Comparison of ENCODE assay signal across 8 cellular contexts in genomic region chr12:95653761-95654546, GRCh38.
DNase-seq lines count a peak whose midpoint lies in the region; ATAC-seq and TF ChIP-seq lines count a peak whose summit lies in the region.

No MANE protein-coding gene starts in this region.

- H3K9me3 ChIP-seq in AG04450 (ENCODE audit: control insufficient read depth, insufficient read depth, low read length) (no peaks in the 10 kb centered on the region; the same call in 1 of the 2 replicates), IMR-90 (ENCODE audit: control insufficient read depth, insufficient read depth, low read length) (no peaks in the 10 kb centered on the region)

- H3K79me1 ChIP-seq in IMR-90 (ENCODE audit: low read depth in 1 of 2, low read length in 2 of 2): no peaks in the 10 kb centered on the region

- peak overlapping the region; percentile 98 for H4K91ac ChIP-seq in IMR-90 (ENCODE audit: insufficient read depth, low read depth, low read length)

- peak overlapping the region; percentile 92 for H3K14ac ChIP-seq in IMR-90 (replicated peaks; ENCODE audit: low read depth, low read length)

- POLR2A ChIA-PET in AG04450 (lab: Yijun Ruan, JAX): interaction anchor here (1.0 kb wide), 1 partner anchor 79 kb away, joined by 3 read pairs; no protein-coding TSS in a partner anchor
- POLR2A ChIA-PET in IMR-90 (lab: Charles Lee; ENCODE audit: unreplicated experiment): interaction anchor here (0.5 kb wide), 1 partner anchor 40 kb away, joined by 4 read pairs; no protein-coding TSS in a partner anchor
- POLR2A ChIA-PET in HEK293T (lab: Yijun Ruan, JAX): no interaction called here

- TF ChIP-seq CTCF in AG04450 (IDR thresholded peaks at IDR 0.05; ENCODE audit: low read depth, low read length) (no peak), IMR-90 (conservative IDR thresholded peaks at IDR 0.05; ENCODE audit: low read depth, low read length) (no peak), brain microvascular endothelial cell (IDR thresholded peaks at IDR 0.05; ENCODE audit: low read depth, low read length, missing control alignments) (no peak)

- peak overlapping the region; percentile 99 for H2BK20ac ChIP-seq in IMR-90 (ENCODE audit: low read depth, low read length)

- in situ Hi-C loops in IMR-90 (cut with MboI; ENCODE audit: low sequenced_read_pairs): no loop called here
- in situ Hi-C loops in brain microvascular endothelial cell (cut with HindIII; ENCODE audit: low pct_ligation_motif_present, low sequenced_read_pairs): no loop called here

- H3K18ac ChIP-seq in IMR-90 (ENCODE audit: low read depth, low read length): peak overlapping the region; percentile 98

- intact Hi-C loops in IMR-90 (cut with micrococcal nuclease): no loop called here

- H4K20me1 ChIP-seq in IMR-90 (ENCODE audit: insufficient read depth, low read length): no peaks in the 10 kb centered on the region

- H3K36me3 ChIP-seq in IMR-90 (ENCODE audit: control insufficient read depth, insufficient read depth, low read length) (no peaks in the 10 kb centered on the region), brain microvascular endothelial cell (replicated peaks) (peaks cover 2% of the 10 kb centered on the region)

- no peak overlapping the region for H2AK9ac ChIP-seq in IMR-90 (replicated peaks; ENCODE audit: low read depth, low read length, poor library complexity)

- H3K23ac ChIP-seq in IMR-90 (ENCODE audit: low read depth, low read length): peak overlapping the region; percentile 98

- DNase-seq in AG04450 (ENCODE audit: low read depth, low spot score): peak; percentile 83
- DNase-seq in IMR-90: peak; percentile 96
- peak; percentile 87 for DNase-seq in brain microvascular endothelial cell
- DNase-seq in left lobe of liver (ENCODE audit: low spot score): no peak
- no peak for DNase-seq in NCI-H82 (lab: John Stamatoyannopoulos, UW)
- DNase-seq in HEK293T (ENCODE audit: extremely low spot score): no peak

- peaks cover 7% of the 10 kb centered on the region; the same call in 1 of the 2 replicates for H3K9me1 ChIP-seq in IMR-90 (ENCODE audit: insufficient read depth, low read length)

- H2BK5ac ChIP-seq in IMR-90 (ENCODE audit: low read depth, low read length, poor library complexity, severe bottlenecking): peak overlapping the region; percentile 100

- H3K4me3 ChIP-seq in AG04450 (ENCODE audit: low read depth, low read length) (no peak overlapping the region), IMR-90 (ENCODE audit: insufficient read depth, low read depth, low read length) (no peak overlapping the region), brain microvascular endothelial cell (ENCODE audit: low read depth, low read length) (no peak overlapping the region)

- peak overlapping the region; percentile 75 for H3K9ac ChIP-seq in IMR-90 (ENCODE audit: low read depth, low read length)

- H2BK15ac ChIP-seq in IMR-90 (ENCODE audit: low read depth, low read length): peak overlapping the region; percentile 76

- H2BK120ac ChIP-seq in IMR-90 (ENCODE audit: low read depth, low read length): peak overlapping the region; percentile 99

- WGBS in IMR-90 (ENCODE audit: extremely low coverage in 2 of 2, insufficient read length in 1 of 2), 2 experiments: 60% methylated on average over 6 of the region's 9 CpGs; no CpG with 5 or more reads in 1 of the 2 experiments

- ATAC-seq in IMR-90 (ENCODE audit: low read depth) (peak; percentile 77), left lobe of liver (peak; percentile 91), HG03139 (IDR thresholded peaks at IDR 0.05; ENCODE audit: unreplicated experiment) (no peak), GM19351 (IDR thresholded peaks at IDR 0.05; ENCODE audit: unreplicated experiment) (no peak)

- peak overlapping the region; percentile 99 for H3K4ac ChIP-seq in IMR-90 (ENCODE audit: low read depth, low read length)

- peak overlapping the region; percentile 53 for H3K4me2 ChIP-seq in IMR-90 (ENCODE audit: low read depth, low read length)

- peaks cover 17% of the 10 kb centered on the region for H3K4me1 ChIP-seq in IMR-90 (ENCODE audit: control insufficient read depth, insufficient read depth, low read length)

- H4K8ac ChIP-seq in IMR-90 (ENCODE audit: low read depth in 2 of 2, low read length in 2 of 2): peak overlapping the region; percentile 54 to 94

- peak overlapping the region; percentile 98 for H4K5ac ChIP-seq in IMR-90 (ENCODE audit: low read depth, low read length)

- no peak for TF ChIP-seq RAD21 in IMR-90 (IDR thresholded peaks at IDR 0.05; ENCODE audit: low read length)

- peak overlapping the region; percentile 100 for H2AK5ac ChIP-seq in IMR-90 (ENCODE audit: low read depth, low read length)

- H2AFZ ChIP-seq in IMR-90 (replicated peaks; ENCODE audit: low read length, poor library complexity): no peak overlapping the region

- H3K27me3 ChIP-seq in AG04450 (ENCODE audit: control insufficient read depth, insufficient read depth, low read length) (no peaks in the 10 kb centered on the region), IMR-90 (ENCODE audit: control insufficient read depth, insufficient read depth, low read length) (no peaks in the 10 kb centered on the region), brain microvascular endothelial cell (replicated peaks) (no peaks in the 10 kb centered on the region)

- dilution Hi-C loops in IMR-90 (cut with HindIII; ENCODE audit: low sequenced_read_pairs, unreplicated experiment): no loop called here

- CTCF ChIA-PET in AG04450 (lab: Charles Lee): no interaction called here
- CTCF ChIA-PET in IMR-90 (lab: Yijun Ruan, JAX): no interaction called here
- CTCF ChIA-PET in HEK293T (lab: Yijun Ruan, JAX): no interaction called here

- BruUV-seq in IMR-90 (replicated peaks; lab: Mats Ljungman, UMichigan): no TSS peak

- peak; percentile 31; the same call in 1 of the 2 replicates for TF ChIP-seq POLR2A in IMR-90 (IDR thresholded peaks at IDR 0.05; ENCODE audit: low read depth, low read length)

- peak overlapping the region; percentile 83 for H3K56ac ChIP-seq in IMR-90 (ENCODE audit: extremely low read depth, insufficient read depth, low read length)

- H3K27ac ChIP-seq in AG04450 (ENCODE audit: low read depth, low read length): peak overlapping the region; percentile 98
- peak overlapping the region; percentile 99 for H3K27ac ChIP-seq in IMR-90 (ENCODE audit: insufficient read depth, low read length)
- peak overlapping the region; percentile 86 for H3K27ac ChIP-seq in brain microvascular endothelial cell

TF ChIP-seq in IMR-90, 13 proteins besides CTCF, POLR2A, EP300 and RAD21 (continues in another document):
- TF ChIP-seq CHD1 (IDR thresholded peaks at IDR 0.05; ENCODE audit: low read depth, low read length): no peak
- TF ChIP-seq CEBPB (IDR thresholded peaks at IDR 0.05; ENCODE audit: low read depth, low read length): peak; percentile 98
- no peak for TF ChIP-seq RCOR1 (IDR thresholded peaks at IDR 0.05; ENCODE audit: insufficient replicate concordance, low read length)
- TF ChIP-seq MAZ (IDR thresholded peaks at IDR 0.05; ENCODE audit: borderline replicate concordance, low read depth, low read length): no peak
- TF ChIP-seq NFE2L2 (IDR thresholded peaks at IDR 0.05; ENCODE audit: low read depth, low read length): no peak
- TF ChIP-seq FOS (IDR thresholded peaks at IDR 0.05; ENCODE audit: low read depth, low read length): peak; percentile 68
- peak; percentile 74 for TF ChIP-seq BHLHE40 (IDR thresholded peaks at IDR 0.05; ENCODE audit: low read depth, low read length)
- TF ChIP-seq MAFK (IDR thresholded peaks at IDR 0.05; ENCODE audit: low read depth, low read length): no peak
- no peak for TF ChIP-seq SMC3 (IDR thresholded peaks at IDR 0.05; ENCODE audit: low read depth, low read length)
- TF ChIP-seq RFX5 (IDR thresholded peaks at IDR 0.05; ENCODE audit: low read depth, low read length): no peak
- TF ChIP-seq MXI1 (IDR thresholded peaks at IDR 0.05; ENCODE audit: borderline replicate concordance, low read depth, low read length): no peak
- peak; percentile 46 for TF ChIP-seq USF2 (IDR thresholded peaks at IDR 0.05; ENCODE audit: low read depth, low read length)

TF ChIP-seq in HEK293T, 16 proteins besides CTCF, POLR2A, EP300 and RAD21:
- TF ChIP-seq SUZ12 (IDR thresholded peaks at IDR 0.05) (no peak), ZNF384 (IDR thresholded peaks at IDR 0.05) (no peak), ELF4 (IDR thresholded peaks at IDR 0.05) (no peak), FOXK2 (IDR thresholded peaks at IDR 0.05) (no peak), CTBP1 (IDR thresholded peaks at IDR 0.05; ENCODE audit: borderline replicate concordance) (no peak), TARDBP (IDR thresholded peaks at IDR 0.05) (no peak), SP1 (IDR thresholded peaks at IDR 0.05) (no peak), PKNOX1 (IDR thresholded peaks at IDR 0.05) (no peak), L3MBTL2 (conservative IDR thresholded peaks at IDR 0.05) (no peak), FOXA1 (IDR thresholded peaks at IDR 0.05) (no peak), BHLHE40 (IDR thresholded peaks at IDR 0.05; ENCODE audit: borderline replicate concordance) (no peak), NFRKB (IDR thresholded peaks at IDR 0.05) (no peak), LEF1 (IDR thresholded peaks at IDR 0.05; ENCODE audit: borderline replicate concordance) (no peak), HDGF (IDR thresholded peaks at IDR 0.05; ENCODE audit: borderline replicate concordance) (no peak)

Comparison
In these comparisons a context has a peak if more than half of its experiments do, and no peak if none do; other contexts are left out.
1. DNase-seq: peak in AG04450 (single experiment), IMR-90 (single experiment) and brain microvascular endothelial cell (single experiment); none in left lobe of liver (single experiment), NCI-H82 (single experiment) and HEK293T (single experiment).
2. ATAC-seq: peak in IMR-90 (single experiment) and left lobe of liver (single experiment); none in HG03139 (single experiment) and GM19351 (single experiment).
3. Peak in every context shown above with its lines, with median percentiles within 50 percentile points of each other: H3K27ac ChIP-seq.